Comparison of ENCODE assay signal across 8 cellular contexts in genomic region chr11:112085822-112086421, GRCh38. TPM values are rescaled to one million over a fixed set of nuclear protein-coding genes. Genes with fewer than 3 reads are reported as not detected.
A peak's percentile ranks its signal among the peaks of the same experiment; 100 is the strongest.
DNase-seq lines count a peak whose midpoint lies in the region; ATAC-seq lines count a peak whose summit lies in the region.

No MANE protein-coding gene starts in this region.

- peaks cover 71% of the 10 kb centered on the region for H3K36me3 Mint-ChIP-seq in activated T-helper 1 cell treated with anti-CD3 and anti-CD28 coated beads, Interleukin-12 subunit alpha, Interleukin-12 subunit beta, Interleukin-2, Interleukin-4 antibody, amounts not matched to agents 30 ng/mL and 10 ng/mL and 1 ng/mL, durations not matched to agents 14 hours and 24 hours and 36 hours (ENCODE audit: low read depth)

- no peaks in the 10 kb centered on the region for H3K9me3 ChIP-seq in HAP-1
- no peaks in the 10 kb centered on the region for H3K9me3 ChIP-seq in MG63

- H3K4me3 ChIP-seq in HAP-1, result peak overlapping the region; percentile 74
- peak overlapping the region; percentile 93 for H3K4me3 ChIP-seq in MG63
- peak overlapping the region; percentile 89 for H3K4me3 ChIP-seq in rectal smooth muscle tissue (ENCODE audit: low read length)

- no peaks in the 10 kb centered on the region for H3K9me3 Mint-ChIP-seq in activated T-helper 1 cell treated with anti-CD3 and anti-CD28 coated beads, Interleukin-12 subunit alpha, Interleukin-12 subunit beta, Interleukin-2, Interleukin-4 antibody, amounts not matched to agents 30 ng/mL and 10 ng/mL and 1 ng/mL, durations not matched to agents 14 hours and 24 hours and 36 hours

- H3K4me1 Mint-ChIP-seq in activated T-helper 1 cell treated with anti-CD3 and anti-CD28 coated beads, Interleukin-12 subunit alpha, Interleukin-12 subunit beta, Interleukin-2, Interleukin-4 antibody, amounts not matched to agents 30 ng/mL and 10 ng/mL and 1 ng/mL, durations not matched to agents 14 hours and 24 hours and 36 hours (ENCODE audit: low read depth), result peaks cover 68% of the 10 kb centered on the region

- H3K27ac ChIP-seq in rectal smooth muscle tissue (ENCODE audit: low read depth, low read length), result peak overlapping the region; percentile 83

- H3K4me3 Mint-ChIP-seq in activated T-helper 1 cell treated with anti-CD3 and anti-CD28 coated beads, Interleukin-12 subunit alpha, Interleukin-12 subunit beta, Interleukin-2, Interleukin-4 antibody, amounts not matched to agents 30 ng/mL and 10 ng/mL and 1 ng/mL, durations not matched to agents 14 hours and 24 hours and 36 hours, result peak overlapping the region; percentile 99

- no peaks in the 10 kb centered on the region for H3K27me3 Mint-ChIP-seq in activated T-helper 1 cell treated with anti-CD3 and anti-CD28 coated beads, Interleukin-12 subunit alpha, Interleukin-12 subunit beta, Interleukin-2, Interleukin-4 antibody, amounts not matched to agents 30 ng/mL and 10 ng/mL and 1 ng/mL, durations not matched to agents 14 hours and 24 hours and 36 hours (ENCODE audit: insufficient read depth)

- H3K9ac ChIP-seq in rectal smooth muscle tissue (ENCODE audit: low read length), result peak overlapping the region; percentile 33

- ATAC-seq in Right ventricle myocardium superior (ENCODE audit: poor library complexity), result peak; percentile 30

- in situ Hi-C loops in HAP-1 (cut with MboI; ENCODE audit: low sequenced_read_pairs), result loop anchor here (10.0 kb wide), 1 partner anchor 211 kb away; the partner anchor contains the start of genes ALG9, CFAP68 and FDXACB1

- no peaks in the 10 kb centered on the region for H3K27me3 ChIP-seq in HAP-1 (ENCODE audit: low read depth)
- H3K27me3 ChIP-seq in MG63, result no peaks in the 10 kb centered on the region
- no peaks in the 10 kb centered on the region for H3K27me3 ChIP-seq in rectal smooth muscle tissue (ENCODE audit: control insufficient read depth, insufficient read depth, low read length)

- H3K36me3 ChIP-seq in HAP-1 (replicated peaks) (peaks cover 72% of the 10 kb centered on the region), MG63 (peaks cover 81% of the 10 kb centered on the region), rectal smooth muscle tissue (ENCODE audit: control insufficient read depth, insufficient read depth, low read length) (peaks cover 35% of the 10 kb centered on the region)

- DNase-seq in DMS153 treated with DMSO at 0.1 percent for 48 hours (lab: John Stamatoyannopoulos, UW; ENCODE audit: unreplicated experiment) (peak; percentile 39), DMS153 (lab: John Stamatoyannopoulos, UW) (no peak), HAP-1 (ENCODE audit: low spot score in 2 of 2) (peak in 1 of 2 experiments; percentile 31), MG63 (peak; percentile 20), Right ventricle myocardium superior (no peak), NCI-H1105 (lab: John Stamatoyannopoulos, UW) (no peak)
- peak; percentile 38 for DNase-seq in activated T-helper 1 cell treated with anti-CD3 and anti-CD28 coated beads, Interleukin-12 subunit alpha, Interleukin-12 subunit beta, Interleukin-2, Interleukin-4 antibody, amounts not matched to agents 30 ng/mL and 10 ng/mL and 1 ng/mL, durations not matched to agents 14 hours and 24 hours and 36 hours (ENCODE audit: low spot score)

- H3K27ac Mint-ChIP-seq in activated T-helper 1 cell treated with anti-CD3 and anti-CD28 coated beads, Interleukin-12 subunit alpha, Interleukin-12 subunit beta, Interleukin-2, Interleukin-4 antibody, amounts not matched to agents 30 ng/mL and 10 ng/mL and 1 ng/mL, durations not matched to agents 14 hours and 24 hours and 36 hours, result peak overlapping the region; percentile 96

- intact Hi-C loops in activated T-helper 1 cell treated with anti-CD3 and anti-CD28 coated beads, Interleukin-12 subunit alpha, Interleukin-12 subunit beta, Interleukin-2, Interleukin-4 antibody, amounts not matched to agents 30 ng/mL and 10 ng/mL and 1 ng/mL, durations not matched to agents 14 hours and 24 hours and 36 hours (cut with micrococcal nuclease), result loop anchor here (1.0 to 5.0 kb wide), 11 partner anchors 12 to 1228 kb away; partner anchors contain the start of genes ALG9, CFAP68, DLAT and FDXACB1
- intact Hi-C loops in Right ventricle myocardium superior (cut with DNase I), result loop anchor here (10.0 kb wide), 1 partner anchor 211 kb away; the partner anchor contains the start of genes ALG9, CFAP68 and FDXACB1

- peaks cover 12% of the 10 kb centered on the region for H3K4me1 ChIP-seq in HAP-1
- H3K4me1 ChIP-seq in rectal smooth muscle tissue (ENCODE audit: control insufficient read depth, insufficient read depth, low read length), result peaks cover 18% of the 10 kb centered on the region

RNA-seq across cellular contexts. Expression of gene TIMM8B, which starts 0.6 kb away (rescaled TPM):
- 38.3 and 47.0 TPM in 2 replicates for total RNA-seq in MG63 (2014; rRNA removed; shearing (Covaris generic); ENCODE audit: low replicate concordance)
- total RNA-seq in activated T-helper 1 cell treated with anti-CD3 and anti-CD28 coated beads, Interleukin-12 subunit alpha, Interleukin-12 subunit beta, Interleukin-2, Interleukin-4 antibody, amounts not matched to agents 30 ng/mL and 10 ng/mL and 1 ng/mL, durations not matched to agents 14 hours and 24 hours and 36 hours, result 85.6 and 89.2 TPM in 2 replicates
- total RNA-seq in Right ventricle myocardium superior, result 173 TPM

RNA-seq across cellular contexts. Expression of gene SDHD, which starts 0.8 kb away (rescaled TPM):
- 188 and 203 TPM in 2 replicates for total RNA-seq in MG63 (2014; rRNA removed; shearing (Covaris generic); ENCODE audit: low replicate concordance)
- total RNA-seq in activated T-helper 1 cell treated with anti-CD3 and anti-CD28 coated beads, Interleukin-12 subunit alpha, Interleukin-12 subunit beta, Interleukin-2, Interleukin-4 antibody, amounts not matched to agents 30 ng/mL and 10 ng/mL and 1 ng/mL, durations not matched to agents 14 hours and 24 hours and 36 hours, result 95.4 and 98.0 TPM in 2 replicates
- 255 TPM for total RNA-seq in Right ventricle myocardium superior

RNA-seq across cellular contexts. Expression of gene NKAPD1, which starts 11.8 kb away (rescaled TPM):
- 27.8 and 56.9 TPM in 2 replicates for total RNA-seq in MG63 (2014; rRNA removed; shearing (Covaris generic); ENCODE audit: low replicate concordance)
- total RNA-seq in activated T-helper 1 cell treated with anti-CD3 and anti-CD28 coated beads, Interleukin-12 subunit alpha, Interleukin-12 subunit beta, Interleukin-2, Interleukin-4 antibody, amounts not matched to agents 30 ng/mL and 10 ng/mL and 1 ng/mL, durations not matched to agents 14 hours and 24 hours and 36 hours, result 29.1 and 33.0 TPM in 2 replicates
- total RNA-seq in Right ventricle myocardium superior, result 6.5 TPM

RNA-seq across cellular contexts. Expression of gene PIH1D2, which starts 12.1 kb away (rescaled TPM):
- 4.9 and 14.6 TPM in 2 replicates for total RNA-seq in MG63 (2014; rRNA removed; shearing (Covaris generic); ENCODE audit: low replicate concordance)
- total RNA-seq in activated T-helper 1 cell treated with anti-CD3 and anti-CD28 coated beads, Interleukin-12 subunit alpha, Interleukin-12 subunit beta, Interleukin-2, Interleukin-4 antibody, amounts not matched to agents 30 ng/mL and 10 ng/mL and 1 ng/mL, durations not matched to agents 14 hours and 24 hours and 36 hours, result 0.24 and 0.49 TPM in 2 replicates
- 1.3 TPM for total RNA-seq in Right ventricle myocardium superior

Comparison
In these comparisons a context has a peak if more than half of its experiments do, and no peak if none do; other contexts are left out.
1. DNase-seq: peak in DMS153 treated with DMSO at 0.1 percent for 48 hours (single experiment), MG63 (single experiment) and activated T-helper 1 cell treated with anti-CD3 and anti-CD28 coated beads, Interleukin-12 subunit alpha, Interleukin-12 subunit beta, Interleukin-2, Interleukin-4 antibody, amounts not matched to agents 30 ng/mL and 10 ng/mL and 1 ng/mL, durations not matched to agents 14 hours and 24 hours and 36 hours (single experiment); none in DMS153 (single experiment), Right ventricle myocardium superior (single experiment) and NCI-H1105 (single experiment).
2. Peak in every context shown above with its lines, with median percentiles within 50 percentile points of each other: H3K4me3 ChIP-seq.